21 cellular contexts compared by ENCODE assay signal in the genomic region with DNA sequence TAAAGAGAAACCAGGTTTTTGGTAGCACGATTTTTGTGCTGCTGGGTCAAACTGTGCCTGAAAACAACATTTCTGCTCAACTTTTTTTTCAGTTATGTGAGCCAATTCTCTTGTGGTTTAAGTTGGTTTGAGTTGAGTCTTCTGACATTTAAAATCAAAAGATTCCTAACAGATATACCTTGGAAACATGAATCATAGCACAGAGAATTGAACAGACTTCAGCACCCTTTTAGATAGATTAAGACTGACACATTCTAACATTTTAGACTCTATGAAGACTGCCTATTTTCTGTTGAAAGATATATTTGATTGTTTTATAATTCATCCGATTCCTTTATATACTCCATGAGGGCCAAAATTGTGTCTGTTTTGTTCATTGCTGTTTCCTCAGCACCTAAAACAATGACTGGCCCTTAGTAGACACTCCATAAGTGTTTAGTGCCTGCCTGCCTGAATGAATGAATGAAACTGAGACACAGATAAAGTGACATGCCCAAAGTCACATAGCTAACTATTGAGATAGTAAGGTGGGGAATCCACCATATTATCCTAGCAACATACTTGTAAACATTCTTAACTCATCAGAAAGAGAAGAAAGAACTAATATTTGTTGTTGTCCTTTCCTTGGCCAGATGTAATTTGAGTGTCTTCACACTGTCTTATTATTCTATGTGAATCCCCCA.
"Had no signal": no experiment of that assay in that cellular context is flagged by ENCODE, and none has a peak within 500 bp of the region (broad histone marks: within the 10 kb centered on the region; RNA-seq: fewer than 3 reads in every experiment).

No MANE protein-coding gene starts in this region.

- H3K9ac ChIP-seq: parathyroid adenoma had no signal

- H3K79me2 ChIP-seq: parathyroid adenoma had no signal

- H3K36me3 ChIP-seq: brain microvascular endothelial cell, lower lobe of right lung, upper lobe of right lung had no signal

- H3K4me1 ChIP-seq: foreskin keratinocyte, parathyroid adenoma, upper lobe of right lung had no signal

- H3K27ac Mint-ChIP-seq: activated B cell treated with CpG ODN at 0.5 μM for 24 hours had no signal

- H3K9me3 ChIP-seq: lower lobe of right lung, upper lobe of right lung had no signal

- H3K4me2 ChIP-seq: smooth muscle cell had no signal

- H3K4me3 Mint-ChIP-seq: activated B cell treated with CpG ODN at 0.5 μM for 24 hours; naive thymus-derived CD8-positive, alpha-beta T cell had no signal

- DNase-seq: activated B cell treated with CpG ODN at 0.5 μM for 24 hours; activated CD4-positive, alpha-beta T cell treated with anti-CD3 and anti-CD28 coated beads, Interleukin-2, amount 50 U/mL, for 4 hours; activated effector memory CD4-positive, alpha-beta T cell treated with Interleukin-2 at 50 U/mL for 16 hours; aorta; brain microvascular endothelial cell; central memory CD4-positive, alpha-beta T cell; dorsolateral prefrontal cortex; foreskin keratinocyte; hippocampal formation; lower lobe of right lung; naive thymus-derived CD8-positive, alpha-beta T cell; Right ventricle myocardium superior; stimulated activated CD4-positive, alpha-beta T cell treated with anti-CD3 and anti-CD28 coated beads, Interleukin-4, amount 100 ng/mL, for 1 hour; SW 1271; upper lobe of right lung had no signal

- H3K4me3 ChIP-seq: dorsolateral prefrontal cortex, lower lobe of right lung, smooth muscle cell, upper lobe of right lung had no signal

- H3K27me3 ChIP-seq: brain microvascular endothelial cell, foreskin keratinocyte, upper lobe of right lung had no signal

- H3K36me3 Mint-ChIP-seq: naive thymus-derived CD8-positive, alpha-beta T cell had no signal

- H3K27me3 Mint-ChIP-seq: activated B cell treated with CpG ODN at 0.5 μM for 24 hours; naive thymus-derived CD8-positive, alpha-beta T cell had no signal

- H3K9me3 Mint-ChIP-seq: activated B cell treated with CpG ODN at 0.5 μM for 24 hours; naive thymus-derived CD8-positive, alpha-beta T cell had no signal

- ATAC-seq: foreskin keratinocyte; lower lobe of right lung; naive thymus-derived CD8-positive, alpha-beta T cell; sciatic nerve; upper lobe of right lung had no signal

- H2AFZ ChIP-seq: parathyroid adenoma had no signal

- H3K27ac ChIP-seq: brain microvascular endothelial cell, dorsolateral prefrontal cortex, epithelial cell of prostate, foreskin keratinocyte, lower lobe of right lung, parathyroid adenoma, upper lobe of right lung had no signal

- FAIRE-seq: colon, keratinocyte had no signal
